ENCODE assay signal across 4 cellular contexts in genomic region chr15:29275855-29276254, GRCh38.
"Had no signal": no experiment of that assay in that cellular context is flagged by ENCODE, and none has a peak within 500 bp of the region (broad histone marks: within the 10 kb centered on the region; RNA-seq: fewer than 3 reads in every experiment).

No MANE protein-coding gene starts in this region.

- H3K4me3 ChIP-seq: K562 had no signal

- DNase-seq: KBM-7 had no signal

- H3K27ac ChIP-seq: HL-60 had no signal

- ATAC-seq: HepG2, K562 had no signal
